Comparison of ENCODE assay signal across 1 cellular context in genomic region chr15:50765202-50765967, GRCh38.
TF ChIP-seq lines count a peak whose summit lies in the region.

A gene with protein sequence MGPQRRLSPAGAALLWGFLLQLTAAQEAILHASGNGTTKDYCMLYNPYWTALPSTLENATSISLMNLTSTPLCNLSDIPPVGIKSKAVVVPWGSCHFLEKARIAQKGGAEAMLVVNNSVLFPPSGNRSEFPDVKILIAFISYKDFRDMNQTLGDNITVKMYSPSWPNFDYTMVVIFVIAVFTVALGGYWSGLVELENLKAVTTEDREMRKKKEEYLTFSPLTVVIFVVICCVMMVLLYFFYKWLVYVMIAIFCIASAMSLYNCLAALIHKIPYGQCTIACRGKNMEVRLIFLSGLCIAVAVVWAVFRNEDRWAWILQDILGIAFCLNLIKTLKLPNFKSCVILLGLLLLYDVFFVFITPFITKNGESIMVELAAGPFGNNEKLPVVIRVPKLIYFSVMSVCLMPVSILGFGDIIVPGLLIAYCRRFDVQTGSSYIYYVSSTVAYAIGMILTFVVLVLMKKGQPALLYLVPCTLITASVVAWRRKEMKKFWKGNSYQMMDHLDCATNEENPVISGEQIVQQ (minus strand): TSS chr15:50765706. CDS start chr15:50765533, 173 bp downstream.

TF ChIP-seq in GM12878, 131 proteins besides CTCF, POLR2A, EP300 and RAD21 (continued from another document):
- TF ChIP-seq ZBTB4 (CRISPR knock-in tag; IDR thresholded peaks at IDR 0.05) (no peak), ZZZ3 (IDR thresholded peaks at IDR 0.05; ENCODE audit: control insufficient read depth, insufficient read length, low read depth) (no peak), CEBPB (IDR thresholded peaks at IDR 0.05; ENCODE audit: borderline replicate concordance in 1 of 2, low read depth in 2 of 2, low read length in 2 of 2) (no peak), REST (IDR thresholded peaks at IDR 0.05; ENCODE audit: low read depth, low read length) (no peak), SRF (IDR thresholded peaks at IDR 0.05; ENCODE audit: low read depth in 2 of 2, low read length in 2 of 2) (0 out of 4 replicates have a peak, but pooled peaks of 1 of the 2 experiments have one; percentile 15), KDM1A (IDR thresholded peaks at IDR 0.05; ENCODE audit: borderline replicate concordance) (no peak), ZNF207 (IDR thresholded peaks at IDR 0.05; ENCODE audit: borderline replicate concordance) (0 out of 2 replicates have a peak, but pooled peaks have one; percentile 64), IKZF1 (conservative IDR thresholded peaks at IDR 0.05) (peak; percentile 97), POU2F2 (IDR thresholded peaks at IDR 0.05; ENCODE audit: borderline replicate concordance, low read depth, low read length) (peak; percentile 69; the same call in 2 of the 3 replicates), PML (IDR thresholded peaks at IDR 0.05; ENCODE audit: low read length) (peak; percentile 91), RELA (IDR thresholded peaks at IDR 0.05; ENCODE audit: borderline replicate concordance, partially characterized antibody) (peak; percentile 99), BCL11A (IDR thresholded peaks at IDR 0.05; ENCODE audit: low read depth, low read length) (no peak), CBFB (IDR thresholded peaks at IDR 0.05; ENCODE audit: low read depth) (no peak), NFXL1 (IDR thresholded peaks at IDR 0.05; ENCODE audit: borderline replicate concordance) (peak; percentile 82; the same call in 1 of the 2 replicates), ZNF217 (IDR thresholded peaks at IDR 0.05) (peak; percentile 61; the same call in 1 of the 2 replicates), IKZF2 (IDR thresholded peaks at IDR 0.05) (peak; percentile 66 to 82; a peak in 3 of 4 replicates), SREBF1 (IDR thresholded peaks at IDR 0.05; ENCODE audit: low read length) (no peak)
- TF ChIP-seq, protein P1, sequence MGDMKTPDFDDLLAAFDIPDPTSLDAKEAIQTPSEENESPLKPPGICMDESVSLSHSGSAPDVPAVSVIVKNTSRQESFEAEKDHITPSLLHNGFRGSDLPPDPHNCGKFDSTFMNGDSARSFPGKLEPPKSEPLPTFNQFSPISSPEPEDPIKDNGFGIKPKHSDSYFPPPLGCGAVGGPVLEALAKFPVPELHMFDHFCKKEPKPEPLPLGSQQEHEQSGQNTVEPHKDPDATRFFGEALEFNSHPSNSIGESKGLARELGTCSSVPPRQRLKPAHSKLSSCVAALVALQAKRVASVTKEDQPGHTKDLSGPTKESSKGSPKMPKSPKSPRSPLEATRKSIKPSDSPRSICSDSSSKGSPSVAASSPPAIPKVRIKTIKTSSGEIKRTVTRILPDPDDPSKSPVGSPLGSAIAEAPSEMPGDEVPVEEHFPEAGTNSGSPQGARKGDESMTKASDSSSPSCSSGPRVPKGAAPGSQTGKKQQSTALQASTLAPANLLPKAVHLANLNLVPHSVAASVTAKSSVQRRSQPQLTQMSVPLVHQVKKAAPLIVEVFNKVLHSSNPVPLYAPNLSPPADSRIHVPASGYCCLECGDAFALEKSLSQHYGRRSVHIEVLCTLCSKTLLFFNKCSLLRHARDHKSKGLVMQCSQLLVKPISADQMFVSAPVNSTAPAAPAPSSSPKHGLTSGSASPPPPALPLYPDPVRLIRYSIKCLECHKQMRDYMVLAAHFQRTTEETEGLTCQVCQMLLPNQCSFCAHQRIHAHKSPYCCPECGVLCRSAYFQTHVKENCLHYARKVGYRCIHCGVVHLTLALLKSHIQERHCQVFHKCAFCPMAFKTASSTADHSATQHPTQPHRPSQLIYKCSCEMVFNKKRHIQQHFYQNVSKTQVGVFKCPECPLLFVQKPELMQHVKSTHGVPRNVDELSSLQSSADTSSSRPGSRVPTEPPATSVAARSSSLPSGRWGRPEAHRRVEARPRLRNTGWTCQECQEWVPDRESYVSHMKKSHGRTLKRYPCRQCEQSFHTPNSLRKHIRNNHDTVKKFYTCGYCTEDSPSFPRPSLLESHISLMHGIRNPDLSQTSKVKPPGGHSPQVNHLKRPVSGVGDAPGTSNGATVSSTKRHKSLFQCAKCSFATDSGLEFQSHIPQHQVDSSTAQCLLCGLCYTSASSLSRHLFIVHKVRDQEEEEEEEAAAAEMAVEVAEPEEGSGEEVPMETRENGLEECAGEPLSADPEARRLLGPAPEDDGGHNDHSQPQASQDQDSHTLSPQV (IDR thresholded peaks at IDR 0.05) = peak; percentile 68; the same call in 1 of the 2 replicates
- TF ChIP-seq, protein P2, sequence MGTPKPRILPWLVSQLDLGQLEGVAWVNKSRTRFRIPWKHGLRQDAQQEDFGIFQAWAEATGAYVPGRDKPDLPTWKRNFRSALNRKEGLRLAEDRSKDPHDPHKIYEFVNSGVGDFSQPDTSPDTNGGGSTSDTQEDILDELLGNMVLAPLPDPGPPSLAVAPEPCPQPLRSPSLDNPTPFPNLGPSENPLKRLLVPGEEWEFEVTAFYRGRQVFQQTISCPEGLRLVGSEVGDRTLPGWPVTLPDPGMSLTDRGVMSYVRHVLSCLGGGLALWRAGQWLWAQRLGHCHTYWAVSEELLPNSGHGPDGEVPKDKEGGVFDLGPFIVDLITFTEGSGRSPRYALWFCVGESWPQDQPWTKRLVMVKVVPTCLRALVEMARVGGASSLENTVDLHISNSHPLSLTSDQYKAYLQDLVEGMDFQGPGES (IDR thresholded peaks at IDR 0.05) = 0 out of 2 replicates have a peak, but pooled peaks have one; percentile 35
- TF ChIP-seq, protein P3, sequence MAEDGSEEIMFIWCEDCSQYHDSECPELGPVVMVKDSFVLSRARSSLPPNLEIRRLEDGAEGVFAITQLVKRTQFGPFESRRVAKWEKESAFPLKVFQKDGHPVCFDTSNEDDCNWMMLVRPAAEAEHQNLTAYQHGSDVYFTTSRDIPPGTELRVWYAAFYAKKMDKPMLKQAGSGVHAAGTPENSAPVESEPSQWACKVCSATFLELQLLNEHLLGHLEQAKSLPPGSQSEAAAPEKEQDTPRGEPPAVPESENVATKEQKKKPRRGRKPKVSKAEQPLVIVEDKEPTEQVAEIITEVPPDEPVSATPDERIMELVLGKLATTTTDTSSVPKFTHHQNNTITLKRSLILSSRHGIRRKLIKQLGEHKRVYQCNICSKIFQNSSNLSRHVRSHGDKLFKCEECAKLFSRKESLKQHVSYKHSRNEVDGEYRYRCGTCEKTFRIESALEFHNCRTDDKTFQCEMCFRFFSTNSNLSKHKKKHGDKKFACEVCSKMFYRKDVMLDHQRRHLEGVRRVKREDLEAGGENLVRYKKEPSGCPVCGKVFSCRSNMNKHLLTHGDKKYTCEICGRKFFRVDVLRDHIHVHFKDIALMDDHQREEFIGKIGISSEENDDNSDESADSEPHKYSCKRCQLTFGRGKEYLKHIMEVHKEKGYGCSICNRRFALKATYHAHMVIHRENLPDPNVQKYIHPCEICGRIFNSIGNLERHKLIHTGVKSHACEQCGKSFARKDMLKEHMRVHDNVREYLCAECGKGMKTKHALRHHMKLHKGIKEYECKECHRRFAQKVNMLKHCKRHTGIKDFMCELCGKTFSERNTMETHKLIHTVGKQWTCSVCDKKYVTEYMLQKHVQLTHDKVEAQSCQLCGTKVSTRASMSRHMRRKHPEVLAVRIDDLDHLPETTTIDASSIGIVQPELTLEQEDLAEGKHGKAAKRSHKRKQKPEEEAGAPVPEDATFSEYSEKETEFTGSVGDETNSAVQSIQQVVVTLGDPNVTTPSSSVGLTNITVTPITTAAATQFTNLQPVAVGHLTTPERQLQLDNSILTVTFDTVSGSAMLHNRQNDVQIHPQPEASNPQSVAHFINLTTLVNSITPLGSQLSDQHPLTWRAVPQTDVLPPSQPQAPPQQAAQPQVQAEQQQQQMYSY (CRISPR knock-in tag; IDR thresholded peaks at IDR 0.05) = no peak
- TF ChIP-seq, protein P4, sequence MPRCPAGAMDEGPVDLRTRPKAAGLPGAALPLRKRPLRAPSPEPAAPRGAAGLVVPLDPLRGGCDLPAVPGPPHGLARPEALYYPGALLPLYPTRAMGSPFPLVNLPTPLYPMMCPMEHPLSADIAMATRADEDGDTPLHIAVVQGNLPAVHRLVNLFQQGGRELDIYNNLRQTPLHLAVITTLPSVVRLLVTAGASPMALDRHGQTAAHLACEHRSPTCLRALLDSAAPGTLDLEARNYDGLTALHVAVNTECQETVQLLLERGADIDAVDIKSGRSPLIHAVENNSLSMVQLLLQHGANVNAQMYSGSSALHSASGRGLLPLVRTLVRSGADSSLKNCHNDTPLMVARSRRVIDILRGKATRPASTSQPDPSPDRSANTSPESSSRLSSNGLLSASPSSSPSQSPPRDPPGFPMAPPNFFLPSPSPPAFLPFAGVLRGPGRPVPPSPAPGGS (IDR thresholded peaks at IDR 0.05; ENCODE audit: borderline replicate concordance, insufficient read depth, low read depth, low read length, poor library complexity, severe bottlenecking) = peak; percentile 15
- TF ChIP-seq, protein P5, sequence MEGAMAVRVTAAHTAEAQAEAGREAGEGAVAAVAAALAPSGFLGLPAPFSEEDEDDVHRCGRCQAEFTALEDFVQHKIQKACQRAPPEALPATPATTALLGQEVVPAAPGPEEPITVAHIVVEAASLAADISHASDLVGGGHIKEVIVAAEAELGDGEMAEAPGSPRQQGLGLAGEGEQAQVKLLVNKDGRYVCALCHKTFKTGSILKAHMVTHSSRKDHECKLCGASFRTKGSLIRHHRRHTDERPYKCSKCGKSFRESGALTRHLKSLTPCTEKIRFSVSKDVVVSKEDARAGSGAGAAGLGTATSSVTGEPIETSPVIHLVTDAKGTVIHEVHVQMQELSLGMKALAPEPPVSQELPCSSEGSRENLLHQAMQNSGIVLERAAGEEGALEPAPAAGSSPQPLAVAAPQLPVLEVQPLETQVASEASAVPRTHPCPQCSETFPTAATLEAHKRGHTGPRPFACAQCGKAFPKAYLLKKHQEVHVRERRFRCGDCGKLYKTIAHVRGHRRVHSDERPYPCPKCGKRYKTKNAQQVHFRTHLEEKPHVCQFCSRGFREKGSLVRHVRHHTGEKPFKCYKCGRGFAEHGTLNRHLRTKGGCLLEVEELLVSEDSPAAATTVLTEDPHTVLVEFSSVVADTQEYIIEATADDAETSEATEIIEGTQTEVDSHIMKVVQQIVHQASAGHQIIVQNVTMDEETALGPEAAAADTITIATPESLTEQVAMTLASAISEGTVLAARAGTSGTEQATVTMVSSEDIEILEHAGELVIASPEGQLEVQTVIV (IDR thresholded peaks at IDR 0.05; ENCODE audit: borderline replicate concordance, partially characterized antibody) = peak; percentile 70
